17 cellular contexts compared by ENCODE assay signal in genomic region chr3:171878441-171879225, GRCh38.
DNase-seq lines count a peak whose midpoint lies in the region; ATAC-seq and TF ChIP-seq lines count a peak whose summit lies in the region.
"Had no signal": no experiment of that assay in that cellular context is flagged by ENCODE, and none has a peak within 500 bp of the region (broad histone marks: within the 10 kb centered on the region; RNA-seq: fewer than 3 reads in every experiment).

No MANE protein-coding gene starts in this region.

- H3K27ac ChIP-seq in effector memory CD4-positive, alpha-beta T cell (ENCODE audit: insufficient read depth, low read length, poor library complexity, severe bottlenecking) = no peak overlapping the region
- H3K27ac ChIP-seq: ascending aorta, KMS-11 had no signal

- peak overlapping the region; percentile 23 to 66 (median 49) for H3K27ac Mint-ChIP-seq in nephron
- H3K27ac Mint-ChIP-seq: B cell had no signal

- peaks cover 68% of the 10 kb centered on the region for H3K4me1 Mint-ChIP-seq in nephron
- H3K4me1 Mint-ChIP-seq: B cell had no signal

- ATAC-seq in GM18909 (IDR thresholded peaks at IDR 0.05; ENCODE audit: poor library complexity, unreplicated experiment) = no peak
- ATAC-seq in HG03135 (IDR thresholded peaks at IDR 0.05; ENCODE audit: unreplicated experiment) = no peak
- ATAC-seq: activated T-cell treated with anti-CD3 and anti-CD28 coated beads, Interleukin-2, amount 50 U/mL, for 4 hours; HCT116 had no signal

- peaks cover under 1% of the 10 kb centered on the region for H3K27me3 Mint-ChIP-seq in nephron (ENCODE audit: low read depth)
- H3K27me3 Mint-ChIP-seq: B cell had no signal

- H3K36me3 Mint-ChIP-seq in nephron (ENCODE audit: low read depth) = no peaks in the 10 kb centered on the region

- H3K27me3 ChIP-seq in effector memory CD4-positive, alpha-beta T cell (replicated peaks; ENCODE audit: control insufficient read depth, insufficient read depth, low read length, poor library complexity, severe bottlenecking) = peaks cover 5% of the 10 kb centered on the region
- H3K27me3 ChIP-seq: ascending aorta had no signal

- no peaks in the 10 kb centered on the region for H3K36me3 ChIP-seq in effector memory CD4-positive, alpha-beta T cell (ENCODE audit: control insufficient read depth, insufficient read depth, low read length)
- H3K36me3 ChIP-seq: ascending aorta had no signal

- no peaks in the 10 kb centered on the region for H3K9me3 ChIP-seq in effector memory CD4-positive, alpha-beta T cell (ENCODE audit: control insufficient read depth, low read length)
- H3K9me3 ChIP-seq: ascending aorta had no signal

- DNase-seq in AG10803 (ENCODE audit: low read depth) (peak; percentile 89), NCI-H226 (peak; percentile 45), fibroblast of gingiva (ENCODE audit: low read depth) (peak; percentile 75), NCI-H1105 (lab: John Stamatoyannopoulos, UW) (no peak)
- no peak for DNase-seq in effector memory CD4-positive, alpha-beta T cell
- DNase-seq: activated CD4-positive, alpha-beta T cell treated with anti-CD3 and anti-CD28 coated beads for 1 hour; activated T-cell treated with anti-CD3 and anti-CD28 coated beads, Interleukin-2, amount 50 U/mL, for 4 hours; NCI-H2029; stimulated activated CD4-positive, alpha-beta T cell treated with anti-CD3 and anti-CD28 coated beads, Interleukin-4, amount 100 ng/mL, for 4 hours; stimulated activated naive CD4-positive, alpha-beta T cell had no signal

- no peak for TF ChIP-seq CTCF in AG10803 (conservative IDR thresholded peaks at IDR 0.05; ENCODE audit: low read length)
- no peak for TF ChIP-seq CTCF in nephron (IDR thresholded peaks at IDR 0.05; ENCODE audit: unreplicated experiment in 3 of 3)

- no peaks in the 10 kb centered on the region for H3K4me1 ChIP-seq in effector memory CD4-positive, alpha-beta T cell (ENCODE audit: control insufficient read depth, insufficient read depth, low read length, poor library complexity, severe bottlenecking)

- H3K4me3 Mint-ChIP-seq in nephron = peak overlapping the region in 1 of 3 experiments; percentile 1
- H3K4me3 Mint-ChIP-seq: activated T-cell treated with anti-CD3 and anti-CD28 coated beads, Interleukin-2, amount 50 U/mL, for 4 hours; B cell had no signal

- no peaks in the 10 kb centered on the region for H3K9me3 Mint-ChIP-seq in nephron
- H3K9me3 Mint-ChIP-seq: activated T-cell treated with anti-CD3 and anti-CD28 coated beads, Interleukin-2, amount 50 U/mL, for 4 hours had no signal

- H3K4me3 ChIP-seq in AG10803 (ENCODE audit: low read length) = no peak overlapping the region
- no peak overlapping the region for H3K4me3 ChIP-seq in effector memory CD4-positive, alpha-beta T cell (ENCODE audit: insufficient read depth, low read depth, low read length, poor library complexity, severe bottlenecking)
- H3K4me3 ChIP-seq: ascending aorta had no signal

Comparison
In these comparisons a context has a peak if more than half of its experiments do, and no peak if none do; other contexts are left out.
1. DNase-seq: peak in AG10803 (single experiment), NCI-H226 (single experiment) and fibroblast of gingiva (single experiment); none in effector memory CD4-positive, alpha-beta T cell (0 of 3) and NCI-H1105 (single experiment).